8 cellular contexts compared by ENCODE assay signal in genomic region chr14:75427126-75427481, GRCh38. TPM values are rescaled to one million over a fixed set of nuclear protein-coding genes. Genes with fewer than 3 reads are reported as not detected.
A peak's percentile ranks its signal among the peaks of the same experiment; 100 is the strongest.
DNase-seq lines count a peak whose midpoint lies in the region; ATAC-seq and TF ChIP-seq lines count a peak whose summit lies in the region.

No MANE protein-coding gene starts in this region.

- H3K36me3 Mint-ChIP-seq in effector memory CD8-positive, alpha-beta T cell (ENCODE audit: insufficient read depth), result peaks cover 6% of the 10 kb centered on the region
- H3K36me3 Mint-ChIP-seq in naive thymus-derived CD8-positive, alpha-beta T cell, result peaks cover 0 to 6% (median 0%) of the 10 kb centered on the region in 3 donors

- H4K20me1 ChIP-seq in MM.1S (ENCODE audit: insufficient read depth, low read length), result no peaks in the 10 kb centered on the region

- H3K9ac ChIP-seq in MM.1S (ENCODE audit: low read length), result no peak overlapping the region

- peak overlapping the region; percentile 25 to 62 for H3K4me3 Mint-ChIP-seq in effector memory CD8-positive, alpha-beta T cell
- H3K4me3 Mint-ChIP-seq in naive thymus-derived CD8-positive, alpha-beta T cell, result peak overlapping the region; percentile 54 to 78 (median 62)

- H3K9me2 ChIP-seq in MM.1S (replicated peaks; ENCODE audit: insufficient read depth, low read length), result no peaks in the 10 kb centered on the region

- no peak for DNase-seq in MM.1S
- no peak for DNase-seq in effector memory CD8-positive, alpha-beta T cell
- no peak for DNase-seq in naive thymus-derived CD8-positive, alpha-beta T cell
- DNase-seq in ecto neural progenitor cell (ENCODE audit: low spot score), result no peak
- DNase-seq in SK-N-DZ (ENCODE audit: low spot score), result no peak
- no peak for DNase-seq in NCI-H748 treated with DMSO at 0.1 percent for 48 hours (lab: John Stamatoyannopoulos, UW)

- peak overlapping the region; percentile 60 for H3K4me3 ChIP-seq in MM.1S (ENCODE audit: low read length)

- no peak overlapping the region for H3K27ac Mint-ChIP-seq in effector memory CD8-positive, alpha-beta T cell
- peak overlapping the region in 2 of 10 donors; percentile 64 to 76 for H3K27ac Mint-ChIP-seq in naive thymus-derived CD8-positive, alpha-beta T cell

- peak overlapping the region; percentile 52 for H2AFZ ChIP-seq in MM.1S (ENCODE audit: low read length)

- POLR2A ChIA-PET in naive thymus-derived CD8-positive, alpha-beta T cell (lab: Charles Lee), result no interaction called here

- H3K79me2 ChIP-seq in MM.1S (ENCODE audit: low read length), result no peaks in the 10 kb centered on the region

- peaks cover 19 to 71% of the 10 kb centered on the region in 2 donors for H3K27me3 Mint-ChIP-seq in effector memory CD8-positive, alpha-beta T cell
- peaks cover 1 to 16% (median 6%) of the 10 kb centered on the region in 5 donors for H3K27me3 Mint-ChIP-seq in naive thymus-derived CD8-positive, alpha-beta T cell

- peaks cover 10% of the 10 kb centered on the region for H3K4me1 ChIP-seq in MM.1S (ENCODE audit: low read length)

- H3K27ac ChIP-seq in 22Rv1, result 0 out of 2 replicates have a peak overlapping the region, but pooled peaks have one; percentile 10
- H3K27ac ChIP-seq in MM.1S (ENCODE audit: low read length), result peak overlapping the region; percentile 23; the same call in 1 of the 2 replicates

- H3K27me3 ChIP-seq in MM.1S (replicated peaks; ENCODE audit: insufficient read depth, low read length), result no peaks in the 10 kb centered on the region

- peak; percentile 32 for ATAC-seq in GM19452 (IDR thresholded peaks at IDR 0.05; ENCODE audit: unreplicated experiment)
- ATAC-seq in effector memory CD8-positive, alpha-beta T cell (replicated peaks), result no peak
- ATAC-seq in naive thymus-derived CD8-positive, alpha-beta T cell, result no peak

- TF ChIP-seq CTCF in 22Rv1 (IDR thresholded peaks at IDR 0.05) (no peak), MM.1S (IDR thresholded peaks at IDR 0.05; ENCODE audit: low read length) (no peak)

- H3K9me3 ChIP-seq in MM.1S (replicated peaks; ENCODE audit: insufficient read depth, low read length), result no peaks in the 10 kb centered on the region

- H3K9me3 Mint-ChIP-seq in effector memory CD8-positive, alpha-beta T cell, result peaks cover 0 to 2% of the 10 kb centered on the region in 2 donors
- peaks cover 0 to 5% (median 0%) of the 10 kb centered on the region in 9 donors for H3K9me3 Mint-ChIP-seq in naive thymus-derived CD8-positive, alpha-beta T cell

- H3F3A ChIP-seq in MM.1S (ENCODE audit: insufficient read depth, low read length), result no peaks in the 10 kb centered on the region

- no peaks in the 10 kb centered on the region for H3K4me1 Mint-ChIP-seq in effector memory CD8-positive, alpha-beta T cell (ENCODE audit: low read depth in 2 of 2)
- peaks cover 0 to 18% (median 4%) of the 10 kb centered on the region in 4 donors for H3K4me1 Mint-ChIP-seq in naive thymus-derived CD8-positive, alpha-beta T cell

- no peaks in the 10 kb centered on the region for H3K36me3 ChIP-seq in MM.1S (replicated peaks; ENCODE audit: insufficient read depth, low read length)

- H3K4me2 ChIP-seq in MM.1S (ENCODE audit: low read depth, low read length), result peak overlapping the region; percentile 78

RNA-seq across cellular contexts. Expression of gene JDP2, which starts 0.7 kb away (rescaled TPM):
- total RNA-seq in naive thymus-derived CD8-positive, alpha-beta T cell, result 1 to 10 TPM in 1 of 2 experiments, under 1 TPM in 1; 0.75 to 1.0 TPM
- not detected for polyA plus RNA-seq in naive thymus-derived CD8-positive, alpha-beta T cell
- 4.4 and 5.8 TPM in 2 replicates for polyA plus RNA-seq in SK-N-DZ (2014; cell fraction: cytosol; rRNA removed)
- polyA plus RNA-seq in SK-N-DZ (2014; cell fraction: nucleus; rRNA removed), result 3.3 and 3.5 TPM in 2 replicates
